Comparison of ENCODE assay signal across 8 cellular contexts in the genomic region with DNA sequence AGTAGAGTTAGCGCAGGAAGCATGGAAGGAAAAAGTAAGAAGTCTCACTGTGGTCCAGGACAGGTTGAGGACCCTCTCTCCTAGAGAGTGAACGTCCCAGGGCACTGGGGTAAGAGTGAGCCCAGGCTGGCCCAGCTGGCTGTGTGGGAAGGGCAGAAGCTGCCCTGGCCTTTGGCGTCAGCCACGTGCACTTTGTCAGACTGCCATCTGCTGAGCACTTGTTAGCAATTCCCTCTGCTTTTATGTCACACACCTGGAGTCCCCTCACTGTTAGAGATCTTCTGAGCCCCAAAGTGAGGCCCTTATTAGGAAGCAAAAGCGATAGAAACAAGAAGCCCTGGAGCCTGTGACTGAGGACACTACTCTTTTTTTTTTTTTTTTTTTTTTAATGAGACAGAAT.
DNase-seq lines count a peak whose midpoint lies in the region; ATAC-seq, FAIRE-seq and TF ChIP-seq lines count a peak whose summit lies in the region.

No MANE protein-coding gene starts in this region.

- H3K9ac ChIP-seq in keratinocyte (ENCODE audit: control insufficient read depth, extremely low read depth, insufficient read depth, low read length) = peak overlapping the region; percentile 9

- FAIRE-seq in keratinocyte (lab: Jason Lieb, UNC) = no peak

- H3K4me2 ChIP-seq in DOHH2 (ENCODE audit: low read length) (no peak overlapping the region), keratinocyte (ENCODE audit: control insufficient read depth, extremely low read depth, insufficient read depth, low read depth, low read length) (no peak overlapping the region)

- no peaks in the 10 kb centered on the region for H3K9me2 ChIP-seq in DOHH2 (replicated peaks; ENCODE audit: control insufficient read depth, low read length)

- TF ChIP-seq CTCF in DOHH2 (IDR thresholded peaks at IDR 0.05; ENCODE audit: low read depth, low read length, poor library complexity, severe bottlenecking) (peak; percentile 45), keratinocyte (optimal IDR thresholded peaks at IDR 0.05 in 1 of 3, IDR thresholded peaks at IDR 0.05 in 1 of 3, conservative IDR thresholded peaks at IDR 0.05 in 1 of 3; ENCODE audit: extremely low read depth in 1 of 3, insufficient read depth in 2 of 3, low read length in 3 of 3) (peak in 1 of 3 experiments; percentile 60)

- H4K20me1 ChIP-seq in DOHH2 (ENCODE audit: control insufficient read depth, insufficient read depth, low read depth, low read length) = no peaks in the 10 kb centered on the region
- no peaks in the 10 kb centered on the region for H4K20me1 ChIP-seq in keratinocyte (ENCODE audit: control insufficient read depth, extremely low read depth, insufficient read depth, low read length)

- H3K4me3 ChIP-seq in DOHH2 (ENCODE audit: low read length) = no peak overlapping the region
- H3K4me3 ChIP-seq in keratinocyte (ENCODE audit: control insufficient read depth in 2 of 3, extremely low read depth in 1 of 3, insufficient read depth in 2 of 3, low read depth in 1 of 3, low read length in 3 of 3) = no peak overlapping the region

- H3K9me3 ChIP-seq in DOHH2 (ENCODE audit: control insufficient read depth, insufficient read depth, low read length) (no peaks in the 10 kb centered on the region), keratinocyte (ENCODE audit: control insufficient read depth, low read depth, low read length) (no peaks in the 10 kb centered on the region)

- no peaks in the 10 kb centered on the region for H3K9me1 ChIP-seq in keratinocyte (ENCODE audit: control insufficient read depth, extremely low read depth, insufficient read depth, low read length)

- ATAC-seq in GM21447 (IDR thresholded peaks at IDR 0.05; ENCODE audit: unreplicated experiment) (no peak), GM19351 (IDR thresholded peaks at IDR 0.05; ENCODE audit: unreplicated experiment) (no peak)

- dilution Hi-C loops in keratinocyte (cut with MboI; ENCODE audit: extremely low pct_ligation_motif_present, low sequenced_read_pairs) = no loop called here

- DNase-seq in HT-29 (ENCODE audit: low spot score) (peak; percentile 54), SHP77 (lab: John Stamatoyannopoulos, UW) (peak; percentile 58 to 85), keratinocyte (ENCODE audit: low read depth, low spot score) (no peak), NCI-H1694 treated with DMSO at 0.1 percent for 48 hours (lab: John Stamatoyannopoulos, UW) (no peak)
- DNase-seq in stimulated activated naive CD4-positive, alpha-beta T cell treated with Interleukin-2 at 50 U/mL for 16 hours (lab: John Stamatoyannopoulos, UW) = no peak

- no peaks in the 10 kb centered on the region for H3F3A ChIP-seq in DOHH2 (ENCODE audit: control insufficient read depth, insufficient read depth)

- no peak overlapping the region for H2AFZ ChIP-seq in keratinocyte (ENCODE audit: control insufficient read depth, low read length)

- H3K79me2 ChIP-seq in DOHH2 (ENCODE audit: control insufficient read depth, low read length) (no peaks in the 10 kb centered on the region), keratinocyte (ENCODE audit: control insufficient read depth, insufficient read depth, low read length) (no peaks in the 10 kb centered on the region)

- H3K4me1 ChIP-seq in DOHH2 (ENCODE audit: control insufficient read depth, low read length) = 0 out of 2 replicates have a peak, but pooled peaks cover 6% of the 10 kb centered on the region
- H3K4me1 ChIP-seq in keratinocyte (ENCODE audit: control insufficient read depth, extremely low read depth, insufficient read depth, low read length) = peaks cover 17% of the 10 kb centered on the region

- no peak overlapping the region for H3K27ac ChIP-seq in DOHH2 (ENCODE audit: low read depth, low read length)
- H3K27ac ChIP-seq in keratinocyte (ENCODE audit: control insufficient read depth, insufficient read depth, low read length) = no peak overlapping the region

- H3K27me3 ChIP-seq in DOHH2 (ENCODE audit: control insufficient read depth, low read length) (no peaks in the 10 kb centered on the region), keratinocyte (ENCODE audit: control insufficient read depth, extremely low read depth, insufficient read depth, low read length) (no peaks in the 10 kb centered on the region)

- H3K36me3 ChIP-seq in DOHH2 (ENCODE audit: control insufficient read depth, low read length) (no peaks in the 10 kb centered on the region), keratinocyte (ENCODE audit: control insufficient read depth in 2 of 2, extremely low read depth in 1 of 2, insufficient read depth in 2 of 2, low read length in 2 of 2) (no peaks in the 10 kb centered on the region)

Comparison
In these comparisons a context has a peak if more than half of its experiments do, and no peak if none do; other contexts are left out.
1. DNase-seq: peak in HT-29 (single experiment) and SHP77 (2 of 2); none in keratinocyte (single experiment), NCI-H1694 treated with DMSO at 0.1 percent for 48 hours (single experiment) and stimulated activated naive CD4-positive, alpha-beta T cell treated with Interleukin-2 at 50 U/mL for 16 hours (single experiment).